ENCODE assay signal across 8 cellular contexts in genomic region chr22:21866821-21867527, GRCh38. TPM values are rescaled to one million over a fixed set of nuclear protein-coding genes. Genes with fewer than 3 reads are reported as not detected.
A peak's percentile ranks its signal among the peaks of the same experiment; 100 is the strongest.
DNase-seq lines count a peak whose midpoint lies in the region; ATAC-seq and TF ChIP-seq lines count a peak whose summit lies in the region.

No MANE protein-coding gene starts in this region.

- no peaks in the 10 kb centered on the region for H3K27me3 ChIP-seq in CD8-positive, alpha-beta T cell (ENCODE audit: insufficient read depth, low read length)
- no peaks in the 10 kb centered on the region for H3K27me3 ChIP-seq in right atrium auricular region

- peak overlapping the region; percentile 97 for H3K4me3 Mint-ChIP-seq in CD8-positive, alpha-beta T cell
- H3K4me3 Mint-ChIP-seq in activated naive CD4-positive, alpha-beta T cell treated with anti-CD3 and anti-CD28 coated beads, Interleukin-2, amount 10 ng/mL, durations not matched to agents 7 days and 5 days, result peak overlapping the region; percentile 94

- peak overlapping the region; percentile 93 for H3K4me3 ChIP-seq in CD8-positive, alpha-beta T cell (ENCODE audit: low read depth, low read length)
- peak overlapping the region; percentile 83 to 99 for H3K4me3 ChIP-seq in right atrium auricular region

- POLR2A ChIA-PET in CD8-positive, alpha-beta T cell (lab: Charles Lee), result interaction anchor here (0.7 to 1.4 kb wide), 6 partner anchors 9 to 131 kb away, joined by 3 to 5 read pairs (median 4); partner anchors contain the start of gene YPEL1

- DNase-seq in CD8-positive, alpha-beta T cell, result peak in 5 of 7 experiments; percentile 2 to 50 (median 24)
- DNase-seq in NCI-H1092 treated with DMSO at 0.1 percent for 48 hours (lab: John Stamatoyannopoulos, UW), result peak; percentile 66
- peak; percentile 47 for DNase-seq in activated naive CD4-positive, alpha-beta T cell treated with anti-CD3 and anti-CD28 coated beads, Interleukin-2, amount 10 ng/mL, durations not matched to agents 7 days and 5 days
- no peak for DNase-seq in right atrium auricular region (ENCODE audit: low spot score)
- DNase-seq in sciatic nerve (ENCODE audit: low spot score), result peak; percentile 64
- DNase-seq in NCI-H524 (lab: John Stamatoyannopoulos, UW), result no peak

- H3K27ac Mint-ChIP-seq in CD8-positive, alpha-beta T cell, result peak overlapping the region; percentile 93
- H3K27ac Mint-ChIP-seq in activated naive CD4-positive, alpha-beta T cell treated with anti-CD3 and anti-CD28 coated beads, Interleukin-2, amount 10 ng/mL, durations not matched to agents 7 days and 5 days, result peak overlapping the region; percentile 94

- no peak for TF ChIP-seq CTCF in CD8-positive, alpha-beta T cell (IDR thresholded peaks at IDR 0.05)
- TF ChIP-seq CTCF in right atrium auricular region (IDR thresholded peaks at IDR 0.05), result no peak

- no peaks in the 10 kb centered on the region for H3K9me3 ChIP-seq in CD8-positive, alpha-beta T cell (ENCODE audit: low read length)
- no peaks in the 10 kb centered on the region for H3K9me3 ChIP-seq in right atrium auricular region

- intact Hi-C loops in CD8-positive, alpha-beta T cell (cut with DNase I, micrococcal nuclease), result loop anchor here (1.0 to 5.0 kb wide), 11 partner anchors 35 to 865 kb away; partner anchors contain the start of genes PPIL2 (in 2 of the 2), PPM1F (in 2 of the 2), YPEL1 (in 2 of the 2) and THAP7 (in 1 of the 2)
- intact Hi-C loops in sciatic nerve (cut with DNase I), result no loop called here

- H3K27ac ChIP-seq in CD8-positive, alpha-beta T cell (ENCODE audit: low read depth, low read length), result peak overlapping the region; percentile 86
- peak overlapping the region; percentile 88 to 90 for H3K27ac ChIP-seq in right atrium auricular region

- peaks cover 53% of the 10 kb centered on the region for H3K4me1 Mint-ChIP-seq in CD8-positive, alpha-beta T cell (ENCODE audit: low read depth)
- H3K4me1 Mint-ChIP-seq in activated naive CD4-positive, alpha-beta T cell treated with anti-CD3 and anti-CD28 coated beads, Interleukin-2, amount 10 ng/mL, durations not matched to agents 7 days and 5 days, result peaks cover 46% of the 10 kb centered on the region

- H3K36me3 Mint-ChIP-seq in CD8-positive, alpha-beta T cell, result peaks cover 13% of the 10 kb centered on the region
- H3K36me3 Mint-ChIP-seq in activated naive CD4-positive, alpha-beta T cell treated with anti-CD3 and anti-CD28 coated beads, Interleukin-2, amount 10 ng/mL, durations not matched to agents 7 days and 5 days, result peaks cover 24% of the 10 kb centered on the region

- ATAC-seq in CD8-positive, alpha-beta T cell, result peak; percentile 32
- ATAC-seq in GM21717 (IDR thresholded peaks at IDR 0.05; ENCODE audit: unreplicated experiment) (peak; percentile 31), sciatic nerve (no peak), GM19397 (IDR thresholded peaks at IDR 0.05; ENCODE audit: unreplicated experiment) (no peak)

- H3K4me1 ChIP-seq in CD8-positive, alpha-beta T cell (ENCODE audit: insufficient read depth, low read length), result peaks cover 45% of the 10 kb centered on the region
- H3K4me1 ChIP-seq in right atrium auricular region, result peaks cover 0 to 54% of the 10 kb centered on the region in 2 donors

- no peaks in the 10 kb centered on the region for H3K9me3 Mint-ChIP-seq in CD8-positive, alpha-beta T cell
- H3K9me3 Mint-ChIP-seq in activated naive CD4-positive, alpha-beta T cell treated with anti-CD3 and anti-CD28 coated beads, Interleukin-2, amount 10 ng/mL, durations not matched to agents 7 days and 5 days, result no peaks in the 10 kb centered on the region

- H3K36me3 ChIP-seq in CD8-positive, alpha-beta T cell (ENCODE audit: insufficient read depth, low read length), result no peaks in the 10 kb centered on the region
- H3K36me3 ChIP-seq in right atrium auricular region, result no peaks in the 10 kb centered on the region

- CTCF ChIA-PET in CD8-positive, alpha-beta T cell (lab: Charles Lee), result no interaction called here
- CTCF ChIA-PET in activated naive CD4-positive, alpha-beta T cell treated with anti-CD3 and anti-CD28 coated beads, Interleukin-2, amount 10 ng/mL, durations not matched to agents 7 days and 5 days (lab: Charles Lee), result no interaction called here

- H3K27me3 Mint-ChIP-seq in CD8-positive, alpha-beta T cell (ENCODE audit: low read depth), result no peaks in the 10 kb centered on the region
- no peaks in the 10 kb centered on the region for H3K27me3 Mint-ChIP-seq in activated naive CD4-positive, alpha-beta T cell treated with anti-CD3 and anti-CD28 coated beads, Interleukin-2, amount 10 ng/mL, durations not matched to agents 7 days and 5 days

RNA-seq across cellular contexts. Expression of gene MAPK1, which starts 0.5 kb away (rescaled TPM):
- 10 to 100 TPM; 34.0 to 39.2 TPM for total RNA-seq in CD8-positive, alpha-beta T cell
- total RNA-seq in right atrium auricular region, result 10 to 100 TPM; 39.7 to 42.6 TPM
- total RNA-seq in sciatic nerve, result 135 TPM

Comparison
In these comparisons a context has a peak if more than half of its experiments do, and no peak if none do; other contexts are left out.
1. ATAC-seq: peak in CD8-positive, alpha-beta T cell (single experiment) and GM21717 (single experiment); none in sciatic nerve (single experiment) and GM19397 (single experiment).
2. DNase-seq: peak in CD8-positive, alpha-beta T cell (5 of 7), NCI-H1092 treated with DMSO at 0.1 percent for 48 hours (single experiment), activated naive CD4-positive, alpha-beta T cell treated with anti-CD3 and anti-CD28 coated beads, Interleukin-2, amount 10 ng/mL, durations not matched to agents 7 days and 5 days (single experiment) and sciatic nerve (single experiment); none in right atrium auricular region (single experiment) and NCI-H524 (0 of 2).